In genomic region chr17:43125133-43125966, GRCh38 we compare ENCODE assay signal across 8 cellular contexts. TPM values are rescaled to one million over a fixed set of nuclear protein-coding genes. Genes with fewer than 3 reads are reported as not detected.
DNase-seq lines count a peak whose midpoint lies in the region; ATAC-seq and TF ChIP-seq lines count a peak whose summit lies in the region.

Gene BRCA1 (minus strand): TSS chr17:43125364. CDS start chr17:43124096, 1,268 bp downstream.

- H3K4me3 ChIP-seq in CD8-positive, alpha-beta T cell (ENCODE audit: low read depth, low read length), result peak within 1 kb of the TSS; percentile 63
- peak within 1 kb of the TSS; percentile 77 for H3K4me3 ChIP-seq in effector memory CD4-positive, alpha-beta T cell (ENCODE audit: insufficient read depth, low read depth, low read length, poor library complexity, severe bottlenecking)

- H3K36me3 Mint-ChIP-seq in CD8-positive, alpha-beta T cell, result peaks cover 26% of the 10 kb centered on the region

- H3K4me3 Mint-ChIP-seq in CD8-positive, alpha-beta T cell, result peak within 1 kb of the TSS; percentile 94

- peak; percentile 99 for ATAC-seq in CD8-positive, alpha-beta T cell
- ATAC-seq in GM19467 (IDR thresholded peaks at IDR 0.05; ENCODE audit: unreplicated experiment), result peak; percentile 94

- peak within 1 kb of the TSS; percentile 57 for H3K27ac ChIP-seq in CD8-positive, alpha-beta T cell (ENCODE audit: low read depth, low read length)
- peak within 1 kb of the TSS; percentile 76 for H3K27ac ChIP-seq in effector memory CD4-positive, alpha-beta T cell (ENCODE audit: insufficient read depth, low read length, poor library complexity, severe bottlenecking)

- no peaks in the 10 kb centered on the region for H3K27me3 ChIP-seq in CD8-positive, alpha-beta T cell (ENCODE audit: insufficient read depth, low read length)
- no peaks in the 10 kb centered on the region for H3K27me3 ChIP-seq in effector memory CD4-positive, alpha-beta T cell (replicated peaks; ENCODE audit: control insufficient read depth, insufficient read depth, low read length, poor library complexity, severe bottlenecking)

- POLR2A ChIA-PET in CD8-positive, alpha-beta T cell (lab: Charles Lee), result interaction anchor here (0.6 to 1.8 kb wide), 4 partner anchors 24 to 235 kb away, joined by 3 to 6 read pairs (median 5); partner anchors contain the start of gene RPL27

- no peaks in the 10 kb centered on the region for H3K9me3 ChIP-seq in CD8-positive, alpha-beta T cell (ENCODE audit: low read length)
- H3K9me3 ChIP-seq in effector memory CD4-positive, alpha-beta T cell (ENCODE audit: control insufficient read depth, low read length), result no peaks in the 10 kb centered on the region

- DNase-seq in CD8-positive, alpha-beta T cell, result peak; percentile 86 to 95 (median 92)
- peak; percentile 78 for DNase-seq in HS-27A (ENCODE audit: low read depth)
- DNase-seq in NK-92 (lab: John Stamatoyannopoulos, UW; ENCODE audit: unreplicated experiment), result peak; percentile 79
- peak; percentile 80 to 89 for DNase-seq in activated CD8-positive, alpha-beta memory T cell treated with anti-CD3 and anti-CD28 coated beads for 1 hour (ENCODE audit: extremely low read depth in 1 of 2, low read depth in 1 of 2)
- DNase-seq in effector memory CD4-positive, alpha-beta T cell, result peak; percentile 84 to 92 (median 87)
- peak; percentile 98 to 99 for DNase-seq in lung microvascular endothelial cell (ENCODE audit: low read depth in 2 of 2)
- DNase-seq in stimulated activated CD4-positive, alpha-beta T cell treated with anti-CD3 and anti-CD28 coated beads, TNF-alpha, amount 100 ng/mL, for 48 hours (ENCODE audit: low read depth in 3 of 3), result peak; percentile 89 to 93 (median 91)

- H3K4me1 ChIP-seq in CD8-positive, alpha-beta T cell (ENCODE audit: insufficient read depth, low read length), result peaks cover 15% of the 10 kb centered on the region
- H3K4me1 ChIP-seq in effector memory CD4-positive, alpha-beta T cell (ENCODE audit: control insufficient read depth, insufficient read depth, low read length, poor library complexity, severe bottlenecking), result peaks cover 15% of the 10 kb centered on the region

- CTCF ChIA-PET in CD8-positive, alpha-beta T cell (lab: Charles Lee), result no interaction called here

- TF ChIP-seq CTCF in CD8-positive, alpha-beta T cell (IDR thresholded peaks at IDR 0.05), result no peak

- peak within 1 kb of the TSS; percentile 92 for H3K27ac Mint-ChIP-seq in CD8-positive, alpha-beta T cell

- H3K9me3 Mint-ChIP-seq in CD8-positive, alpha-beta T cell, result no peaks in the 10 kb centered on the region

- H3K27me3 Mint-ChIP-seq in CD8-positive, alpha-beta T cell (ENCODE audit: low read depth), result no peaks in the 10 kb centered on the region

- intact Hi-C loops in CD8-positive, alpha-beta T cell (cut with DNase I, micrococcal nuclease), result loop anchor here (1.0 to 10.0 kb wide), 9 partner anchors 45 to 293 kb away; partner anchors contain the start of genes RPL27 (in 2 of the 2), IFI35 (in 1 of the 2), PSME3 (in 1 of the 2) and RND2 (in 1 of the 2)

- no peaks in the 10 kb centered on the region for H3K36me3 ChIP-seq in CD8-positive, alpha-beta T cell (ENCODE audit: insufficient read depth, low read length)
- H3K36me3 ChIP-seq in effector memory CD4-positive, alpha-beta T cell (ENCODE audit: control insufficient read depth, insufficient read depth, low read length), result peaks cover 4% of the 10 kb centered on the region

- peaks cover 30% of the 10 kb centered on the region for H3K4me1 Mint-ChIP-seq in CD8-positive, alpha-beta T cell (ENCODE audit: low read depth)

RNA-seq across cellular contexts. Expression of gene BRCA1, which starts in this region (rescaled TPM):
- total RNA-seq in CD8-positive, alpha-beta T cell, result 1 to 10 TPM; 1.1 to 1.3 TPM
- 5.2 and 8.7 TPM in 2 replicates for total RNA-seq in lung microvascular endothelial cell

Comparison
In these comparisons a context has a peak if more than half of its experiments do, and no peak if none do; other contexts are left out.
1. Peak in every context shown above with its lines: DNase-seq, ATAC-seq, H3K4me3 ChIP-seq and H3K27ac ChIP-seq.